9 cellular contexts compared by ENCODE assay signal in genomic region chr9:97906236-97906831, GRCh38. TPM values are rescaled to one million over a fixed set of nuclear protein-coding genes. Genes with fewer than 3 reads are reported as not detected.
DNase-seq lines count a peak whose midpoint lies in the region; ATAC-seq, FAIRE-seq and TF ChIP-seq lines count a peak whose summit lies in the region.
"Had no signal": no experiment of that assay in that cellular context is flagged by ENCODE, and none has a peak within 500 bp of the region (broad histone marks: within the 10 kb centered on the region; RNA-seq: fewer than 3 reads in every experiment).

No MANE protein-coding gene starts in this region.

- H3K27me3 ChIP-seq in CD8-positive, alpha-beta memory T cell (ENCODE audit: insufficient read depth, low read length, poor library complexity, severe bottlenecking): no peaks in the 10 kb centered on the region
- no peaks in the 10 kb centered on the region for H3K27me3 ChIP-seq in pancreas

- CTCF ChIA-PET in CD8-positive, alpha-beta memory T cell (lab: Charles Lee): interaction anchor here (0.9 to 10.0 kb wide), 5 partner anchors 9 to 128 kb away, joined by 3 to 109 read pairs (median 4); partner anchors contain the start of gene TRMO

- H3K4me1 Mint-ChIP-seq in CD8-positive, alpha-beta memory T cell: peaks cover 80 to 92% (median 91%) of the 10 kb centered on the region in 3 donors
- peaks cover 71% of the 10 kb centered on the region for H3K4me1 Mint-ChIP-seq in T-helper 17 cell
- no peaks in the 10 kb centered on the region for H3K4me1 Mint-ChIP-seq in nephron progenitor cell

- no peak for TF ChIP-seq CTCF in pancreas (IDR thresholded peaks at IDR 0.05)
- TF ChIP-seq CTCF in nephron progenitor cell (IDR thresholded peaks at IDR 0.05): no peak

- FAIRE-seq in pancreas (lab: Jason Lieb, UNC) (no peak), GM12892 (lab: Jason Lieb, UNC) (no peak)

- peak; percentile 32 to 72 (median 61) for DNase-seq in CD8-positive, alpha-beta memory T cell
- DNase-seq in T-helper 17 cell (peak in 1 of 3 donors; percentile 55), cerebellum (ENCODE audit: low spot score) (peak; percentile 27), pancreas (no peak), germinal center (ENCODE audit: low spot score) (no peak), nephron progenitor cell (no peak), GM12892 (ENCODE audit: insufficient read length) (no peak)
- DNase-seq: NCI-H2171 had no signal

- H3K9me3 ChIP-seq in CD8-positive, alpha-beta memory T cell (ENCODE audit: low read length): no peaks in the 10 kb centered on the region
- no peaks in the 10 kb centered on the region for H3K9me3 ChIP-seq in T-helper 17 cell (ENCODE audit: control insufficient read depth, low read length, poor library complexity, severe bottlenecking)
- H3K9me3 ChIP-seq in pancreas: no peaks in the 10 kb centered on the region

- H3K9me3 Mint-ChIP-seq in CD8-positive, alpha-beta memory T cell: no peaks in the 10 kb centered on the region
- no peaks in the 10 kb centered on the region for H3K9me3 Mint-ChIP-seq in nephron progenitor cell

- peaks cover 5 to 54% (median 15%) of the 10 kb centered on the region in 3 donors for H3K36me3 Mint-ChIP-seq in CD8-positive, alpha-beta memory T cell
- H3K36me3 Mint-ChIP-seq in T-helper 17 cell (ENCODE audit: low read depth): peaks cover 13% of the 10 kb centered on the region
- peaks cover 29% of the 10 kb centered on the region for H3K36me3 Mint-ChIP-seq in nephron progenitor cell (ENCODE audit: low read depth)

- peaks cover 92% of the 10 kb centered on the region for H3K4me1 ChIP-seq in CD8-positive, alpha-beta memory T cell (ENCODE audit: insufficient read depth, low read length)
- H3K4me1 ChIP-seq in pancreas: no peaks in the 10 kb centered on the region

- TF ChIP-seq POLR2A in GM12892 (IDR thresholded peaks at IDR 0.05; ENCODE audit: low read depth, low read length): no peak

- 84 to 90% methylated on average over 12 of the region's 12 CpGs for WGBS in pancreas, 2 donors

- intact Hi-C loops in pancreas (cut with DNase I): no loop called here

- POLR2A ChIA-PET in CD8-positive, alpha-beta memory T cell (lab: Charles Lee): interaction anchor here (0.6 to 3.4 kb wide), 6 partner anchors 12 to 349 kb away, joined by 3 to 55 read pairs (median 6); partner anchors contain the start of genes ANP32B, FOXE1, TBC1D2 and TRMO

- peaks cover 17% of the 10 kb centered on the region for H3K36me3 ChIP-seq in CD8-positive, alpha-beta memory T cell (ENCODE audit: insufficient read depth, low read length)
- H3K36me3 ChIP-seq in pancreas: peaks cover 0 to 40% (median 6%) of the 10 kb centered on the region in 3 donors

- H3K27ac Mint-ChIP-seq in CD8-positive, alpha-beta memory T cell: peak overlapping the region; percentile 93 to 99 (median 98)
- H3K27ac Mint-ChIP-seq in T-helper 17 cell (peak overlapping the region; percentile 99), nephron progenitor cell (no peak overlapping the region)

- H3K27me3 Mint-ChIP-seq in CD8-positive, alpha-beta memory T cell: no peaks in the 10 kb centered on the region
- H3K27me3 Mint-ChIP-seq in T-helper 17 cell (no peaks in the 10 kb centered on the region), nephron progenitor cell (ENCODE audit: low read depth, poor library complexity) (no peaks in the 10 kb centered on the region)

- peak overlapping the region; percentile 82 to 91 (median 86) for H3K4me3 Mint-ChIP-seq in CD8-positive, alpha-beta memory T cell
- H3K4me3 Mint-ChIP-seq in T-helper 17 cell (peak overlapping the region; percentile 91), nephron progenitor cell (no peak overlapping the region)

- peak overlapping the region; percentile 47 for H3K4me3 ChIP-seq in CD8-positive, alpha-beta memory T cell (ENCODE audit: low read length)
- H3K4me3 ChIP-seq in pancreas: no peak overlapping the region

- ATAC-seq in T-helper 17 cell: peak; percentile 39
- peak in 3 of 4 donors; percentile 21 to 53 (median 39) for ATAC-seq in pancreas
- no peak for ATAC-seq in HG03139 (IDR thresholded peaks at IDR 0.05; ENCODE audit: unreplicated experiment)

- H3K27ac ChIP-seq in CD8-positive, alpha-beta memory T cell (ENCODE audit: low read depth, low read length): peak overlapping the region; percentile 55
- peak overlapping the region in 1 of 4 donors; percentile 24 for H3K27ac ChIP-seq in pancreas

RNA-seq across cellular contexts. Expression of gene TRMO, which starts 16.0 kb away (rescaled TPM):
- 10 to 100 TPM; 19.1 to 19.2 TPM for total RNA-seq in CD8-positive, alpha-beta memory T cell
- 19.6 TPM for polyA plus RNA-seq in CD8-positive, alpha-beta memory T cell
- total RNA-seq in T-helper 17 cell (10 to 100 TPM; 41.2 to 46.3 TPM), cerebellum (17.0 TPM), pancreas (1 to 10 TPM; 5.2 to 8.7 (median 6.5) TPM)
- 1 to 10 TPM; 5.1 to 9.4 TPM for polyA plus RNA-seq in pancreas
- polyA plus RNA-seq in GM12892 (2012; ENCODE audit: missing spikeins): 7.7 TPM

RNA-seq across cellular contexts. Expression of gene HEMGN, which starts 31.6 kb away (rescaled TPM):
- total RNA-seq in CD8-positive, alpha-beta memory T cell: under 1 TPM; 0.31 to 0.66 TPM
- polyA plus RNA-seq in CD8-positive, alpha-beta memory T cell: 2.8 TPM
- 1 to 10 TPM; 1.3 to 9.0 TPM for total RNA-seq in T-helper 17 cell
- 2.7 TPM for total RNA-seq in cerebellum
- under 1 TPM in 1 of 6 donors, not detected in 5; 0.09 TPM for total RNA-seq in pancreas
- not detected for polyA plus RNA-seq in pancreas
- polyA plus RNA-seq in GM12892 (2012; ENCODE audit: missing spikeins): not detected

RNA-seq across cellular contexts. Expression of gene FOXE1, which starts 53.3 kb away (rescaled TPM):
- total RNA-seq in CD8-positive, alpha-beta memory T cell: under 1 TPM in 1 of 2 experiments, not detected in 1; 0.07 TPM
- polyA plus RNA-seq in CD8-positive, alpha-beta memory T cell: not detected
- total RNA-seq in T-helper 17 cell (under 1 TPM in 1 of 2 donors, not detected in 1; 0.08 TPM), cerebellum (not detected), pancreas (under 1 TPM in 5 of 6 donors, not detected in 1; 0.03 to 0.12 (median 0.08) TPM)
- polyA plus RNA-seq in pancreas: under 1 TPM; 0.04 to 0.16 TPM
- polyA plus RNA-seq in GM12892 (2012; ENCODE audit: missing spikeins): not detected

Comparison
In these comparisons a context has a peak if more than half of its experiments do, and no peak if none do; other contexts are left out.
1. DNase-seq: peak in CD8-positive, alpha-beta memory T cell (5 of 5) and cerebellum (single experiment); none in pancreas (0 of 6), germinal center (single experiment), nephron progenitor cell (single experiment) and GM12892 (single experiment).